Comparison of ENCODE assay signal across 10 cellular contexts in the genomic region with DNA sequence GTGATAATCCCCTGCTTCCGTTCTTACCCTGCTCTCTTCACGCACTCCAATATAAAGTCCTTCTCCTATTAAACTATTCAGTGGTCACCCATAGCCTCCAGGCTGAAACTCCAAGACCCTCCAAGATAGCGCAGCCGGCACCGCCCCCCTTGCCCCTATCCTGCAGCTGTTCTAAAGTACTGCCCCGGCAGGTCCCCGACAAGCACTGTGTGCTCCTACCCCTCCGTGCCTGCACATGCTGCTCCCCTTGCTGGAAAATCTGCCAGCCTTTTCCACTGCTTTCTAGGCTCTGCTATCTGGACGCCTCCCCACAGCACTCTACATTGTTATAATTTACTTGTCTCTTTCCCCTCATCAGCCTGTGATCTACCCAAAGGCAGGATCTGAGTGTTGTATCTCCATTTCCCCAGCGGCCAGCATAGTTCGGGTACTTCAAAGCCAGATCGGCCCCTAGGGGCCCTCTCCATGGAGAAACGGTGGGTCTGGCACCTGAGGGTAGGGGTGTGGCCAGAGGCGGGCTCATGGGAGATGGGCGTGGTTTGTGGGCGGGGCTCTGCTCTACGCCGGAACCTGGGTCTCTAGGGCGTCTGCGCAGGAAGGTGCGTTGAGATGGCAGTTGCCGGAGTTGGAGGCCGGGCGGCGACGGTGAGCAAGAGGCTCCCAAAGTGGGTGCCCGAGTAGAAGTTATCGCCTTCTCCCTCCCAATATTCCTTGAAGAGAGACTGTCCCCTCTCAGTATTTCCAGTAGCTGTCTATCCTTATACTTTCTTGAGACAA.
DNase-seq lines count a peak whose midpoint lies in the region; TF ChIP-seq lines count a peak whose summit lies in the region.
"Had no signal": no experiment of that assay in that cellular context is flagged by ENCODE, and none has a peak within 500 bp of the region (broad histone marks: within the 10 kb centered on the region; RNA-seq: fewer than 3 reads in every experiment).

No MANE protein-coding gene starts in this region.

- TF ChIP-seq EP300 in ovary (IDR thresholded peaks at IDR 0.05): no peak

- no peaks in the 10 kb centered on the region for H3K4me1 ChIP-seq in BE2C
- H3K4me1 ChIP-seq in esophagus (ENCODE audit: control insufficient read depth in 2 of 2, insufficient read depth in 2 of 2, low read length in 1 of 2): no peaks in the 10 kb centered on the region
- no peaks in the 10 kb centered on the region for H3K4me1 ChIP-seq in ovary (ENCODE audit: insufficient read depth)
- H3K4me1 ChIP-seq in vagina: no peaks in the 10 kb centered on the region
- H3K4me1 ChIP-seq: BLaER1 had no signal

- peaks cover 5% of the 10 kb centered on the region; the same call in 1 of the 2 replicates for H3K36me3 ChIP-seq in BE2C
- peaks cover 7% of the 10 kb centered on the region in 2 donors for H3K36me3 ChIP-seq in esophagus (ENCODE audit: control insufficient read depth in 2 of 2, insufficient read depth in 2 of 2, low read length in 1 of 2)
- no peaks in the 10 kb centered on the region for H3K36me3 ChIP-seq in ovary
- H3K36me3 ChIP-seq in vagina: peaks cover 0 to 19% of the 10 kb centered on the region in 2 donors
- H3K36me3 ChIP-seq: BLaER1 had no signal

- WGBS in esophagus, 2 donors: 24 to 36% methylated on average over 28 of the region's 28 CpGs
- 14 to 22% (median 15%) methylated on average over 28 of the region's 28 CpGs for WGBS in ovary, 3 donors

- no peak overlapping the region for H3K27ac Mint-ChIP-seq in activated CD4-positive, alpha-beta T cell treated with anti-CD3 and anti-CD28 coated beads, Interleukin-2, amount 10 ng/mL, durations not matched to agents 7 days and 5 days

- H3K27ac ChIP-seq in esophagus (ENCODE audit: low read depth in 2 of 2, low read length in 1 of 2) (no peak overlapping the region), ovary (no peak overlapping the region), vagina (no peak overlapping the region)
- H3K27ac ChIP-seq: BLaER1 had no signal

- no peaks in the 10 kb centered on the region for H3K36me3 Mint-ChIP-seq in activated CD4-positive, alpha-beta T cell treated with anti-CD3 and anti-CD28 coated beads, Interleukin-2, amount 10 ng/mL, durations not matched to agents 7 days and 5 days (ENCODE audit: low read depth)

- no peak for TF ChIP-seq POLR2A in ovary (IDR thresholded peaks at IDR 0.05)
- TF ChIP-seq POLR2A in vagina (IDR thresholded peaks at IDR 0.05): no peak

- no peaks in the 10 kb centered on the region for H3K9me3 Mint-ChIP-seq in activated CD4-positive, alpha-beta T cell treated with anti-CD3 and anti-CD28 coated beads, Interleukin-2, amount 10 ng/mL, durations not matched to agents 7 days and 5 days

- POLR2A ChIA-PET in activated CD4-positive, alpha-beta T cell treated with anti-CD3 and anti-CD28 coated beads, Interleukin-2, amount 10 ng/mL, durations not matched to agents 7 days and 5 days (lab: Charles Lee): no interaction called here

- DNase-seq in BE2C (peak; percentile 44), ovary (peak; percentile 69 to 82 (median 71)), SKM-1 treated with dmso at 0.1 percent for 144 hours (lab: John Stamatoyannopoulos, UW; ENCODE audit: unreplicated experiment) (no peak), vagina (ENCODE audit: extremely low spot score in 2 of 2) (no peak), amniotic stem cell (lab: John Stamatoyannopoulos, UW) (no peak), NCI-H146 treated with DMSO at 0.1 percent for 48 hours (lab: John Stamatoyannopoulos, UW; ENCODE audit: unreplicated experiment) (no peak)
- peak; percentile 25 for DNase-seq in activated CD4-positive, alpha-beta T cell treated with anti-CD3 and anti-CD28 coated beads, Interleukin-2, amount 10 ng/mL, durations not matched to agents 7 days and 5 days
- DNase-seq: NCI-H2029 treated with DMSO at 0.1 percent for 48 hours had no signal

- H3K9me3 ChIP-seq in BE2C (no peaks in the 10 kb centered on the region), esophagus (ENCODE audit: control insufficient read depth in 2 of 2, insufficient read depth in 1 of 2, low read depth in 1 of 2, low read length in 1 of 2) (no peaks in the 10 kb centered on the region), ovary (no peaks in the 10 kb centered on the region), vagina (no peaks in the 10 kb centered on the region)
- H3K9me3 ChIP-seq: BLaER1 had no signal

- no peak for TF ChIP-seq CTCF in BE2C (IDR thresholded peaks at IDR 0.05; ENCODE audit: low read depth, low read length)
- TF ChIP-seq CTCF in ovary (IDR thresholded peaks at IDR 0.05): no peak
- no peak for TF ChIP-seq CTCF in vagina (IDR thresholded peaks at IDR 0.05)

- H3K4me1 Mint-ChIP-seq in activated CD4-positive, alpha-beta T cell treated with anti-CD3 and anti-CD28 coated beads, Interleukin-2, amount 10 ng/mL, durations not matched to agents 7 days and 5 days: no peaks in the 10 kb centered on the region

- no peak overlapping the region for H3K4me3 Mint-ChIP-seq in activated CD4-positive, alpha-beta T cell treated with anti-CD3 and anti-CD28 coated beads, Interleukin-2, amount 10 ng/mL, durations not matched to agents 7 days and 5 days

- H3K4me3 ChIP-seq in BE2C (ENCODE audit: low read depth, low read length): no peak overlapping the region
- H3K4me3 ChIP-seq in esophagus (ENCODE audit: low read depth in 1 of 2, low read length in 2 of 2): peak overlapping the region; percentile 8 to 30
- H3K4me3 ChIP-seq in ovary: no peak overlapping the region
- H3K4me3 ChIP-seq in vagina: peak overlapping the region in 1 of 2 donors; percentile 5
- H3K4me3 ChIP-seq: BLaER1 had no signal

- H3K27me3 Mint-ChIP-seq in activated CD4-positive, alpha-beta T cell treated with anti-CD3 and anti-CD28 coated beads, Interleukin-2, amount 10 ng/mL, durations not matched to agents 7 days and 5 days: peaks cover 4% of the 10 kb centered on the region

- CTCF ChIA-PET in activated CD4-positive, alpha-beta T cell treated with anti-CD3 and anti-CD28 coated beads, Interleukin-2, amount 10 ng/mL, durations not matched to agents 7 days and 5 days (lab: Charles Lee): no interaction called here

- intact Hi-C loops in ovary (cut with DNase I) (no loop called here), vagina (cut with DNase I) (no loop called here)

- no peaks in the 10 kb centered on the region for H3K27me3 ChIP-seq in BE2C
- no peaks in the 10 kb centered on the region for H3K27me3 ChIP-seq in esophagus (ENCODE audit: control insufficient read depth in 1 of 2, insufficient read depth in 2 of 2, low read length in 2 of 2)
- no peaks in the 10 kb centered on the region for H3K27me3 ChIP-seq in ovary
- no peaks in the 10 kb centered on the region for H3K27me3 ChIP-seq in vagina
- H3K27me3 ChIP-seq: BLaER1 had no signal

Comparison
In these comparisons a context has a peak if more than half of its experiments do, and no peak if none do; other contexts are left out.
1. DNase-seq: peak in BE2C (single experiment), activated CD4-positive, alpha-beta T cell treated with anti-CD3 and anti-CD28 coated beads, Interleukin-2, amount 10 ng/mL, durations not matched to agents 7 days and 5 days (single experiment) and ovary (5 of 5); none in SKM-1 treated with dmso at 0.1 percent for 144 hours (single experiment), vagina (0 of 2), amniotic stem cell (single experiment) and NCI-H146 treated with DMSO at 0.1 percent for 48 hours (single experiment).
2. H3K4me3 ChIP-seq: peak in esophagus (2 of 2); none in BE2C (single experiment) and ovary (single experiment).